Comparison of ENCODE assay signal across 15 cellular contexts in the genomic region with DNA sequence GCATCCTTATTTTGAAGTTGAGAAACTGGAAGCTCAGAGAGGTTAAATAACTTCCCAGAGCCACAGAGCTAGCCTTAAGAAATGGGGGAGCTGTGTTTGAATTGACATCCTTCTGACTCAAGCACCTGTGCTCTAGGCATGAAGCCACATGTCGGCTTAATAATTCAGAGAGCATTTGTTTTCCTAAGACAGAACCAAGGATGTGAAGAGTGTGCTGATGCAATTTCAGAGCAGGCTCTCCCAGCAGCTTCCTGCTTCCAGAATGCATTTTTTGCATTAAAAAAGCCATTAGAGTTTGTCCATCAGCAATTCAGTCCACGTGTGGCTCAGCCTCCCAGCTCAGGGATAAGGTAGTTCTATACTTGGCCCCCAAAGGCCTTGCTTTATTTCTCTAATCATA. TPM values are rescaled to one million over a fixed set of nuclear protein-coding genes. Genes with fewer than 3 reads are reported as not detected.
A peak's percentile ranks its signal among the peaks of the same experiment; 100 is the strongest.
DNase-seq lines count a peak whose midpoint lies in the region; ATAC-seq and TF ChIP-seq lines count a peak whose summit lies in the region.
"Had no signal": no experiment of that assay in that cellular context is flagged by ENCODE, and none has a peak within 500 bp of the region (broad histone marks: within the 10 kb centered on the region; RNA-seq: fewer than 3 reads in every experiment).

No MANE protein-coding gene starts in this region.

- CTCF ChIA-PET in Calu3 (lab: Charles Lee) = interaction anchor here (0.6 to 0.8 kb wide), 3 partner anchors 74 to 1475 kb away, joined by 3 to 7 read pairs (median 4); no protein-coding TSS in a partner anchor
- CTCF ChIA-PET in naive thymus-derived CD4-positive, alpha-beta T cell (lab: Charles Lee) = interaction anchor here (0.8 to 4.9 kb wide), 3 partner anchors 16 to 656 kb away, joined by 3 to 58 read pairs (median 5); no protein-coding TSS in a partner anchor

- H3K27me3 Mint-ChIP-seq in Calu3 (ENCODE audit: unreplicated experiment) (no peaks in the 10 kb centered on the region), chondrocyte (ENCODE audit: low read depth) (no peaks in the 10 kb centered on the region)
- no peaks in the 10 kb centered on the region for H3K27me3 Mint-ChIP-seq in naive thymus-derived CD4-positive, alpha-beta T cell

- H3K27ac ChIP-seq in naive thymus-derived CD4-positive, alpha-beta T cell (ENCODE audit: low read depth, low read length) = peak overlapping the region; percentile 37

- no peaks in the 10 kb centered on the region for H3K27me3 ChIP-seq in naive thymus-derived CD4-positive, alpha-beta T cell (ENCODE audit: control insufficient read depth in 2 of 2, insufficient read depth in 2 of 2, low read length in 2 of 2)

- intact Hi-C loops in Calu3 (cut with micrococcal nuclease; ENCODE audit: unreplicated experiment) = loop anchor here (5.0 to 10.0 kb wide), 3 partner anchors 118 to 650 kb away; no protein-coding TSS in a partner anchor
- intact Hi-C loops in naive thymus-derived CD4-positive, alpha-beta T cell (cut with micrococcal nuclease) = loop anchor here (5.0 to 10.0 kb wide), 5 partner anchors 173 to 1798 kb away; no protein-coding TSS in a partner anchor

- H3K9me3 ChIP-seq in naive thymus-derived CD4-positive, alpha-beta T cell (ENCODE audit: control insufficient read depth in 2 of 3, low read length in 3 of 3) = no peaks in the 10 kb centered on the region

- H3K4me1 Mint-ChIP-seq in Calu3 (ENCODE audit: low read depth, unreplicated experiment) (peaks cover 62% of the 10 kb centered on the region), chondrocyte (ENCODE audit: low read depth) (peaks cover 26% of the 10 kb centered on the region)
- H3K4me1 Mint-ChIP-seq in naive thymus-derived CD4-positive, alpha-beta T cell = peaks cover 53 to 98% (median 93%) of the 10 kb centered on the region in 7 donors

- H3K36me3 Mint-ChIP-seq in Calu3 (ENCODE audit: insufficient read depth, unreplicated experiment) (peaks cover 3% of the 10 kb centered on the region), chondrocyte (ENCODE audit: low read depth) (peaks cover 2% of the 10 kb centered on the region)
- H3K36me3 Mint-ChIP-seq in naive thymus-derived CD4-positive, alpha-beta T cell = peaks cover 0 to 35% (median 7%) of the 10 kb centered on the region in 5 donors

- H3K4me3 Mint-ChIP-seq in Calu3 (ENCODE audit: low read depth, unreplicated experiment) (no peak overlapping the region), chondrocyte (ENCODE audit: unreplicated experiment) (no peak overlapping the region)
- no peak overlapping the region for H3K4me3 Mint-ChIP-seq in naive thymus-derived CD4-positive, alpha-beta T cell

- TF ChIP-seq CTCF in Calu3 (IDR thresholded peaks at IDR 0.05; ENCODE audit: unreplicated experiment) = no peak
- no peak for TF ChIP-seq CTCF in chondrocyte (IDR thresholded peaks at IDR 0.05)

- no peak overlapping the region for H3K4me3 ChIP-seq in naive thymus-derived CD4-positive, alpha-beta T cell (ENCODE audit: low read length)
- H3K4me3 ChIP-seq: GM12878 had no signal

- peaks cover 26 to 49% of the 10 kb centered on the region in 2 donors for H3K4me1 ChIP-seq in naive thymus-derived CD4-positive, alpha-beta T cell (ENCODE audit: control insufficient read depth in 2 of 2, insufficient read depth in 2 of 2, low read length in 2 of 2)

- H3K27ac Mint-ChIP-seq in Calu3 (ENCODE audit: unreplicated experiment) (peak overlapping the region; percentile 10), chondrocyte (ENCODE audit: unreplicated experiment) (peak overlapping the region; percentile 68)
- H3K27ac Mint-ChIP-seq in naive thymus-derived CD4-positive, alpha-beta T cell = peak overlapping the region; percentile 8 to 88 (median 72)

- no peak for TF ChIP-seq POLR2A in GM18505 (IDR thresholded peaks at IDR 0.05; ENCODE audit: borderline replicate concordance, extremely low read depth, insufficient read depth, insufficient read length)

- ATAC-seq in naive thymus-derived CD4-positive, alpha-beta T cell = no peak
- no peak for ATAC-seq in GM18505 (IDR thresholded peaks at IDR 0.05; ENCODE audit: unreplicated experiment)
- ATAC-seq: GM12878, right cardiac atrium had no signal

- POLR2A ChIA-PET in naive thymus-derived CD4-positive, alpha-beta T cell (lab: Charles Lee) = interaction anchor here (1.3 to 1.5 kb wide), 2 partner anchors 9 to 37 kb away, joined by 3 read pairs; a partner anchor contains a TSS

- H3K36me3 ChIP-seq in naive thymus-derived CD4-positive, alpha-beta T cell (ENCODE audit: control insufficient read depth in 2 of 3, insufficient read depth in 3 of 3, low read length in 3 of 3) = no peaks in the 10 kb centered on the region

- H3K9me3 Mint-ChIP-seq in Calu3 (ENCODE audit: low read depth, unreplicated experiment) (no peaks in the 10 kb centered on the region), chondrocyte (ENCODE audit: low read depth) (no peaks in the 10 kb centered on the region)
- H3K9me3 Mint-ChIP-seq in naive thymus-derived CD4-positive, alpha-beta T cell = peaks cover 0 to 2% (median 0%) of the 10 kb centered on the region in 11 donors

- BruUV-seq in Calu3 (replicated peaks; lab: Mats Ljungman, UMichigan) = no TSS peak

- DNase-seq in Calu3 (no peak), MV-4-11 (lab: John Stamatoyannopoulos, UW) (peak; percentile 46), chondrocyte (ENCODE audit: low spot score) (no peak), NK-92 (lab: John Stamatoyannopoulos, UW; ENCODE audit: unreplicated experiment) (no peak), NCI-H1436 (lab: John Stamatoyannopoulos, UW) (no peak)
- no peak for DNase-seq in naive thymus-derived CD4-positive, alpha-beta T cell
- DNase-seq: activated CD8-positive, alpha-beta memory T cell treated with anti-CD3 and anti-CD28 coated beads, Interleukin-2, amount 50 U/mL, for 4 hours; aorta; DMS 273 treated with DMSO at 0.1 percent for 48 hours; GOT3; NCI-H446; right cardiac atrium; RPMI8226 had no signal

RNA-seq across cellular contexts. Expression of a gene that starts 37.7 kb away (rescaled TPM):
- total RNA-seq in Calu3 (2022) (7.2 and 11.9 TPM in 2 replicates), chondrocyte (14.3 to 22.9 TPM (median 18.5 TPM) in 3 replicates)
- 100 to 1,000 TPM; 200 to 275 (median 231) TPM for total RNA-seq in naive thymus-derived CD4-positive, alpha-beta T cell
- polyA plus RNA-seq in naive thymus-derived CD4-positive, alpha-beta T cell = 10 to 100 TPM; 64.2 to 71.2 TPM

Comparison
In these comparisons a context has a peak if more than half of its experiments do, and no peak if none do; other contexts are left out.
1. H3K27ac Mint-ChIP-seq: peak in every context shown above with its lines; median percentile 72 in naive thymus-derived CD4-positive, alpha-beta T cell; 68 in chondrocyte; 10 in Calu3.